In the genomic region with DNA sequence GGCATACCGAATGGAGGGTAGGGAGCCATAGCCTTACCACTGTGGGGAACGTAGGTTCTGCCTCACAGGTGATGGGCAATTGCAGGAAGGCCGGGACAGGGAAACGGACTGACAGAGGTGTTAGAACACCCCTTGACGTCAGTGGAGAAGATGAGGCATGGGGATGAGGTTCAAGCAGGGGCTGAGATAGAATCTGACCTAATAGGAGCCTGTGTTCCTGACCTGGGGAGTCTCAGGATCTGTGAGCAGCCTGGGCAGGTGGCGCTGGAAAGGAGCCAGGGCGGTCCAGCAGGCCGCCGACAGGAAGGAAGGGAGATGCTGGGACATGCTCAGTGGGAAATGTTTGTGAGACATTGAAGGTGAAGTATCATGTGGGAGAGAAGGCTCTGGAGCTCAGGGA, we compare ENCODE assay signal across 17 cellular contexts.
DNase-seq lines count a peak whose midpoint lies in the region; ATAC-seq, FAIRE-seq and TF ChIP-seq lines count a peak whose summit lies in the region.
"Had no signal": no experiment of that assay in that cellular context is flagged by ENCODE, and none has a peak within 500 bp of the region (broad histone marks: within the 10 kb centered on the region; RNA-seq: fewer than 3 reads in every experiment).

No MANE protein-coding gene starts in this region.

- H3K4ac ChIP-seq in mesenchymal stem cell (ENCODE audit: low read depth in 1 of 2, low read length in 2 of 2): no peak overlapping the region

- H3K23ac ChIP-seq in mesenchymal stem cell (ENCODE audit: low read length in 2 of 2): no peak overlapping the region

- H3K18ac ChIP-seq in mesenchymal stem cell (ENCODE audit: low read depth in 1 of 2, low read length in 2 of 2): no peak overlapping the region

- no peak overlapping the region for H3K27ac ChIP-seq in mesenchymal stem cell (ENCODE audit: low read length, poor library complexity, severe bottlenecking)
- H3K27ac ChIP-seq: 22Rv1, HL-60 had no signal

- no peak overlapping the region for H2BK5ac ChIP-seq in mesenchymal stem cell (ENCODE audit: low read depth, low read length, poor library complexity, severe bottlenecking)

- H3K79me1 ChIP-seq in mesenchymal stem cell (replicated peaks; ENCODE audit: low read length, poor library complexity, severe bottlenecking): no peaks in the 10 kb centered on the region

- H3K4me3 ChIP-seq in bronchial epithelial cell (ENCODE audit: low read depth, low read length) (no peak overlapping the region), mesenchymal stem cell (ENCODE audit: insufficient read depth in 1 of 2, low read depth in 1 of 2, low read length in 2 of 2) (no peak overlapping the region)
- H3K4me3 ChIP-seq: HAP-1 had no signal

- H3K14ac ChIP-seq in mesenchymal stem cell (ENCODE audit: low read length in 2 of 2): peak overlapping the region in 1 of 2 experiments; percentile 51

- no peaks in the 10 kb centered on the region for H3K36me3 ChIP-seq in bronchial epithelial cell (ENCODE audit: control insufficient read depth, insufficient read depth, low read length)
- no peaks in the 10 kb centered on the region for H3K36me3 ChIP-seq in mesenchymal stem cell (ENCODE audit: control insufficient read depth in 1 of 2, insufficient read depth in 2 of 2, low read depth in 1 of 2, low read length in 2 of 2)
- H3K36me3 ChIP-seq: HAP-1 had no signal

- H4K8ac ChIP-seq in mesenchymal stem cell (ENCODE audit: low read length): no peak overlapping the region

- H2BK120ac ChIP-seq in mesenchymal stem cell (ENCODE audit: low read depth, low read length): no peak overlapping the region

- H2AK5ac ChIP-seq in mesenchymal stem cell (ENCODE audit: low read length, severe bottlenecking): no peak overlapping the region

- H3K9ac ChIP-seq in mesenchymal stem cell (ENCODE audit: low read length): no peak overlapping the region

- H3K4me2 ChIP-seq in mesenchymal stem cell (ENCODE audit: low read length, poor library complexity, severe bottlenecking): no peak overlapping the region

- no peaks in the 10 kb centered on the region for H3K9me3 ChIP-seq in mesenchymal stem cell (ENCODE audit: control insufficient read depth, low read length)
- H3K9me3 ChIP-seq: HAP-1 had no signal

- TF ChIP-seq CTCF in bronchial epithelial cell (IDR thresholded peaks at IDR 0.05; ENCODE audit: insufficient read depth, low read length, severe bottlenecking): no peak

- H4K91ac ChIP-seq in mesenchymal stem cell (ENCODE audit: low read length): no peak overlapping the region

- FAIRE-seq in bronchial epithelial cell (lab: Jason Lieb, UNC): peak; percentile 73
- FAIRE-seq: D721Med, H1 had no signal

- WGBS in mesenchymal stem cell: 92% methylated on average over 9 of the region's 9 CpGs

- peak; percentile 11 for DNase-seq in NCI-H2171 treated with DMSO at 0.1 percent for 48 hours (lab: John Stamatoyannopoulos, UW)
- DNase-seq in NCI-H2171 (lab: John Stamatoyannopoulos, UW): no peak
- peak; percentile 80 for DNase-seq in DMS53 (lab: John Stamatoyannopoulos, UW)
- peak; percentile 80 for DNase-seq in bronchial epithelial cell (ENCODE audit: low read depth)
- no peak for DNase-seq in mesenchymal stem cell
- DNase-seq in SKM-1 (lab: John Stamatoyannopoulos, UW; ENCODE audit: unreplicated experiment): no peak
- DNase-seq: CD8-positive, alpha-beta T cell; COR-L47; DMS153; GF-D8 had no signal

- H3K4me1 ChIP-seq in mesenchymal stem cell (ENCODE audit: control insufficient read depth, insufficient read depth, low read depth, low read length): no peaks in the 10 kb centered on the region
- H3K4me1 ChIP-seq: HAP-1 had no signal

- no peak overlapping the region for H2BK12ac ChIP-seq in mesenchymal stem cell (ENCODE audit: low read length in 2 of 2)

- H2BK15ac ChIP-seq in mesenchymal stem cell (ENCODE audit: low read depth, poor library complexity, severe bottlenecking): peak overlapping the region; percentile 17

- no peak for ATAC-seq in GM18867 (IDR thresholded peaks at IDR 0.05; ENCODE audit: unreplicated experiment)
- ATAC-seq in HG03097 (IDR thresholded peaks at IDR 0.05; ENCODE audit: low FRiP score, unreplicated experiment): no peak
- ATAC-seq: CD8-positive, alpha-beta T cell had no signal

- no peak overlapping the region for H2AFZ ChIP-seq in mesenchymal stem cell (ENCODE audit: low read depth, low read length)

- H3K27me3 ChIP-seq in bronchial epithelial cell (ENCODE audit: control insufficient read depth, insufficient read depth, low read length) (no peaks in the 10 kb centered on the region), mesenchymal stem cell (ENCODE audit: control insufficient read depth in 1 of 2, insufficient read depth in 1 of 2, low read length in 2 of 2) (peaks cover 3 to 53% of the 10 kb centered on the region in 2 experiments)

Comparison
In these comparisons a context has a peak if more than half of its experiments do, and no peak if none do; other contexts are left out.
1. DNase-seq: peak in NCI-H2171 treated with DMSO at 0.1 percent for 48 hours (single experiment), DMS53 (single experiment) and bronchial epithelial cell (single experiment); none in NCI-H2171 (single experiment), mesenchymal stem cell (single experiment) and SKM-1 (single experiment).